8 cellular contexts compared by ENCODE assay signal in the genomic region with DNA sequence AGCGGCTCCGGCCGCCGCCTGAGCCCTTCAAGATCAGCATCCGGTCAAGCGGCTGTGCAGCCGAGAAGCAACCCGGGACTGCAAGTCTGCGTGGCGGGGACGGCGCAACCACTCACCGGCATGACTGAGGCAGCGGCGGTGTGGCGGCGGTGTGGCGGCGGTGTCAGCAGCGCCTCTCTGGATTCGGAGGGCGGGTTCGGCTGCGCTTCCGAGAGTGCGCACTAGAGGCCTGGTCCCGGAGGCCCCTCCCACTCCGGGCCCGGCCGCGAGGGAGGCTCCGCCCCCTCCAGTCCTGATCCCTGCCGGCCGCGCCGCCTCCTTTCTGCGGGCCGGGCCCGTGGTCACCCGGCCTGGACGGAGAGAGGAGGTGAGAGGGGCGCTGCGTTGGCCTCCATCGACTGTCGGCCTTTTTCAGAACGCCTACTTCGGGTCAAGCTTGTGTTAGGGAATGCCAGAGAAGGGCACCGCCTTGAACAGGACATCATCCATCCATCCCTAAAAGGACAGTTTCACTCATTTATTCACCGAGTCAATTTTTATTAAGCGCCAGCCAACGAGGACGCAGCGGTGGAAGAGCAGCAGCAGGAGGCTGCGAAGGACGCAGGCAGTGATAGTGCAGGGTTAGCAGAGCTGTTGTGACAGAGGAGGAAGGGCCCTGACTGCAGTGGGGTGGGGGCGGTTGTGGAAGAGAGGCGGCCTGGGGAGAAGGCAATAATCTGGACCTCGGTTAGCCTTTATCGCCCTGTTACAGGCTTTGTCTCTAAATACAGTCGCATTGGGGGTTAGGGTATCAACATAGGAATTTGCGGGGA. TPM values are rescaled to one million over a fixed set of nuclear protein-coding genes. Genes with fewer than 3 reads are reported as not detected.
DNase-seq lines count a peak whose midpoint lies in the region; ATAC-seq and TF ChIP-seq lines count a peak whose summit lies in the region.

A gene with protein sequence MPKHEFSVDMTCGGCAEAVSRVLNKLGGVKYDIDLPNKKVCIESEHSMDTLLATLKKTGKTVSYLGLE (minus strand): TSS at position 202 of the 812 bp plus-strand sequence. CDS start 80 bp downstream, at position 122.

- TF ChIP-seq EP300 in upper lobe of left lung (IDR thresholded peaks at IDR 0.05), result peak in 1 of 4 donors; percentile 5

- H3K36me3 Mint-ChIP-seq in T-cell, result peaks cover 4% of the 10 kb centered on the region

- WGBS in adipose tissue, 3 donors, result 4 to 7% (median 4%) methylated on average over 49 to 61 of the region's 61 CpGs
- WGBS in upper lobe of left lung, 2 donors, result 6 to 21% methylated on average over 14 to 39 of the region's 61 CpGs

- H3K36me3 ChIP-seq in upper lobe of left lung, result no peaks in the 10 kb centered on the region

- DNase-seq in GM12865 (ENCODE audit: low read depth) (peak; percentile 94), HFF-Myc (ENCODE audit: extremely low read depth, low read depth) (no peak), NAMALWA (ENCODE audit: low spot score) (peak; percentile 92), T-cell (peak; percentile 73 to 91 (median 86)), cardiac septum (ENCODE audit: low spot score) (peak; percentile 98), posterior vena cava (ENCODE audit: low spot score) (peak; percentile 97), upper lobe of left lung (peak; percentile 97 to 98)

- POLR2A ChIA-PET in T-cell (lab: Charles Lee), result interaction anchor here in 1 of 2 donors (0.7 to 1.7 kb wide), 3 partner anchors 9 to 16 kb away, joined by 4 to 10 read pairs (median 6); partner anchors contain the start of gene G3BP1

- H3K4me1 ChIP-seq in upper lobe of left lung, result peaks cover 19 to 27% (median 23%) of the 10 kb centered on the region in 4 donors

- H3K4me3 ChIP-seq in GM12865 (ENCODE audit: low read depth, low read length) (peak within 1 kb of the TSS; percentile 70), HFF-Myc (replicated peaks; ENCODE audit: low read depth, low read length) (peak within 1 kb of the TSS; percentile 69), upper lobe of left lung (peak within 1 kb of the TSS; percentile 68 to 89 (median 78))

- H3K27me3 ChIP-seq in upper lobe of left lung, result no peaks in the 10 kb centered on the region

- intact Hi-C loops in cardiac septum (cut with DNase I) (no loop called here), posterior vena cava (cut with DNase I) (no loop called here)

- H3K27ac ChIP-seq in adipose tissue (ENCODE audit: low read depth, low read length), result no peak within 1 kb of the TSS
- peak within 1 kb of the TSS; percentile 83 to 86 (median 84) for H3K27ac ChIP-seq in upper lobe of left lung

- H3K27ac Mint-ChIP-seq in T-cell, result peak within 1 kb of the TSS; percentile 91 to 98

- peaks cover 39 to 43% (median 41%) of the 10 kb centered on the region in 3 donors for H3K4me1 Mint-ChIP-seq in T-cell

- no peaks in the 10 kb centered on the region for H3K27me3 Mint-ChIP-seq in T-cell

- TF ChIP-seq POLR2A in upper lobe of left lung (IDR thresholded peaks at IDR 0.05), result peak in 3 of 4 donors; percentile 80 to 97 (median 90)

- no peaks in the 10 kb centered on the region for H3K9me3 Mint-ChIP-seq in T-cell

- H3K9me3 ChIP-seq in upper lobe of left lung, result no peaks in the 10 kb centered on the region

- peak within 1 kb of the TSS; percentile 86 to 94 (median 89) for H3K4me3 Mint-ChIP-seq in T-cell

- peak; percentile 99 to 100 (median 99) for ATAC-seq in T-cell (replicated peaks in 1 of 4)
- ATAC-seq in upper lobe of left lung (ENCODE audit: low FRiP score in 2 of 2), result peak; percentile 99 to 100

- TF ChIP-seq CTCF in GM12865 (IDR thresholded peaks at IDR 0.05; ENCODE audit: insufficient read depth, low read depth, low read length, missing control alignments), result no peak
- TF ChIP-seq CTCF in HFF-Myc (IDR thresholded peaks at IDR 0.05; ENCODE audit: low read depth, low read length, missing control alignments), result no peak
- TF ChIP-seq CTCF in upper lobe of left lung (IDR thresholded peaks at IDR 0.05), result peak; percentile 33 to 81 (median 66)

- CTCF ChIA-PET in T-cell (lab: Charles Lee), result interaction anchor here in 1 of 2 donors (3.8 kb wide), 1 partner anchor 13 kb away, joined by 16 read pairs; the partner anchor contains the start of gene G3BP1

RNA-seq across cellular contexts. Expression of the gene that starts here (rescaled TPM):
- 10 to 100 TPM; 21.4 to 33.8 (median 30.9) TPM for total RNA-seq in T-cell
- polyA plus RNA-seq in adipose tissue, result 100 to 1,000 TPM in 2 of 3 donors, 10 to 100 TPM in 1; 43.3 to 203 (median 150) TPM
- total RNA-seq in cardiac septum, result 61.4 TPM
- total RNA-seq in posterior vena cava, result 10 to 100 TPM; 62.8 to 68.6 TPM
- 10 to 100 TPM; 57.6 to 87.0 (median 66.9) TPM for total RNA-seq in upper lobe of left lung

Comparison
In these comparisons a context has a peak if more than half of its experiments do, and no peak if none do; other contexts are left out.
1. CTCF ChIP-seq: peak in upper lobe of left lung (6 of 6); none in GM12865 (single experiment) and HFF-Myc (single experiment).
2. Peak in every context shown above with its lines, with median percentiles within 50 percentile points of each other: H3K4me3 ChIP-seq.